In genomic region chr14:54025661-54026060, GRCh38 we compare ENCODE assay signal across 11 cellular contexts.
DNase-seq lines count a peak whose midpoint lies in the region; ATAC-seq and TF ChIP-seq lines count a peak whose summit lies in the region.
"Had no signal": no experiment of that assay in that cellular context is flagged by ENCODE, and none has a peak within 500 bp of the region (broad histone marks: within the 10 kb centered on the region; RNA-seq: fewer than 3 reads in every experiment).

No MANE protein-coding gene starts in this region.

- H3K4me3 Mint-ChIP-seq in type B pancreatic cell = no peak overlapping the region
- H3K4me3 Mint-ChIP-seq in stimulated activated memory B cell treated with anti-CD40 and anti-IgM and Interleukin-4, amounts not matched to agents 10 μg/mL and 1 μg/mL and 100 μg/mL, for 72 hours = no peak overlapping the region
- H3K4me3 Mint-ChIP-seq: activated CD4-positive, alpha-beta T cell treated with anti-CD3 and anti-CD28 coated beads for 36 hours had no signal

- no peak for DNase-seq in heart left ventricle
- no peak for DNase-seq in right cardiac atrium
- DNase-seq in Peyer's patch = peak in 1 of 3 donors; percentile 46
- DNase-seq in fibroblast of villous mesenchyme (ENCODE audit: low read depth) = no peak
- no peak for DNase-seq in type B pancreatic cell (ENCODE audit: extremely low spot score, unreplicated experiment)
- no peak for DNase-seq in COLO668 (lab: John Stamatoyannopoulos, UW; ENCODE audit: unreplicated experiment)
- DNase-seq: activated CD4-positive, alpha-beta T cell treated with anti-CD3 and anti-CD28 coated beads for 36 hours; NCI-H1930 had no signal

- H3K36me3 Mint-ChIP-seq in type B pancreatic cell = no peaks in the 10 kb centered on the region
- no peaks in the 10 kb centered on the region for H3K36me3 Mint-ChIP-seq in stimulated activated memory B cell treated with anti-CD40 and anti-IgM and Interleukin-4, amounts not matched to agents 10 μg/mL and 1 μg/mL and 100 μg/mL, for 72 hours

- peaks cover 0 to 27% (median 0%) of the 10 kb centered on the region in 12 donors for H3K9me3 ChIP-seq in heart left ventricle
- no peaks in the 10 kb centered on the region for H3K9me3 ChIP-seq in right cardiac atrium (ENCODE audit: control insufficient read depth, low read length)
- no peaks in the 10 kb centered on the region for H3K9me3 ChIP-seq in Peyer's patch
- H3K9me3 ChIP-seq: prostate gland had no signal

- intact Hi-C loops in heart left ventricle (cut with DNase I) = loop anchor here in 2 of 10 donors (10.0 kb wide), 2 partner anchors 481 to 491 kb away; no protein-coding TSS in a partner anchor
- intact Hi-C loops in right cardiac atrium (cut with DNase I) = no loop called here

- H3K27me3 Mint-ChIP-seq in type B pancreatic cell = no peaks in the 10 kb centered on the region
- H3K27me3 Mint-ChIP-seq in stimulated activated memory B cell treated with anti-CD40 and anti-IgM and Interleukin-4, amounts not matched to agents 10 μg/mL and 1 μg/mL and 100 μg/mL, for 72 hours = no peaks in the 10 kb centered on the region
- H3K27me3 Mint-ChIP-seq: activated CD4-positive, alpha-beta T cell treated with anti-CD3 and anti-CD28 coated beads for 36 hours had no signal

- WGBS in heart left ventricle, 4 donors = 75 to 86% (median 78%) methylated on average over 1 of the region's 1 CpG
- 86% methylated on average over 1 of the region's 1 CpG for WGBS in right cardiac atrium

- H3K4me1 ChIP-seq in heart left ventricle = no peaks in the 10 kb centered on the region
- H3K4me1 ChIP-seq in right cardiac atrium (ENCODE audit: control insufficient read depth, insufficient read depth, low read length) = no peaks in the 10 kb centered on the region
- H3K4me1 ChIP-seq in Peyer's patch = no peaks in the 10 kb centered on the region
- H3K4me1 ChIP-seq: prostate gland had no signal

- peaks cover 5% of the 10 kb centered on the region for H3K9me3 Mint-ChIP-seq in type B pancreatic cell
- peaks cover 8% of the 10 kb centered on the region for H3K9me3 Mint-ChIP-seq in stimulated activated memory B cell treated with anti-CD40 and anti-IgM and Interleukin-4, amounts not matched to agents 10 μg/mL and 1 μg/mL and 100 μg/mL, for 72 hours

- H3K36me3 ChIP-seq in heart left ventricle (no peaks in the 10 kb centered on the region), Peyer's patch (no peaks in the 10 kb centered on the region)
- H3K36me3 ChIP-seq: prostate gland had no signal

- no peaks in the 10 kb centered on the region for H3K4me1 Mint-ChIP-seq in type B pancreatic cell (ENCODE audit: unreplicated experiment)
- H3K4me1 Mint-ChIP-seq in stimulated activated memory B cell treated with anti-CD40 and anti-IgM and Interleukin-4, amounts not matched to agents 10 μg/mL and 1 μg/mL and 100 μg/mL, for 72 hours = no peaks in the 10 kb centered on the region
- H3K4me1 Mint-ChIP-seq: activated CD4-positive, alpha-beta T cell treated with anti-CD3 and anti-CD28 coated beads for 36 hours had no signal

- TF ChIP-seq POLR2A in heart left ventricle (IDR thresholded peaks at IDR 0.05) = no peak
- no peak for TF ChIP-seq POLR2A in Peyer's patch (IDR thresholded peaks at IDR 0.05)

- H3K27ac Mint-ChIP-seq in type B pancreatic cell = no peak overlapping the region
- no peak overlapping the region for H3K27ac Mint-ChIP-seq in stimulated activated memory B cell treated with anti-CD40 and anti-IgM and Interleukin-4, amounts not matched to agents 10 μg/mL and 1 μg/mL and 100 μg/mL, for 72 hours
- H3K27ac Mint-ChIP-seq: activated CD4-positive, alpha-beta T cell treated with anti-CD3 and anti-CD28 coated beads for 36 hours had no signal

- no peak overlapping the region for H3K4me3 ChIP-seq in heart left ventricle
- no peak overlapping the region for H3K4me3 ChIP-seq in right cardiac atrium (ENCODE audit: low read length)
- no peak overlapping the region for H3K4me3 ChIP-seq in Peyer's patch
- H3K4me3 ChIP-seq in fibroblast of villous mesenchyme (ENCODE audit: low read depth, low read length) = no peak overlapping the region
- H3K4me3 ChIP-seq: prostate gland had no signal

- ATAC-seq in heart left ventricle (no peak), right cardiac atrium (no peak), GM21619 (IDR thresholded peaks at IDR 0.05; ENCODE audit: unreplicated experiment) (no peak)
- ATAC-seq in stimulated activated memory B cell treated with anti-CD40 and anti-IgM and Interleukin-4, amounts not matched to agents 10 μg/mL and 1 μg/mL and 100 μg/mL, for 72 hours = no peak
- ATAC-seq: activated CD4-positive, alpha-beta T cell treated with anti-CD3 and anti-CD28 coated beads for 36 hours had no signal

- peak in 8 of 12 donors; percentile 24 to 48 (median 43) for TF ChIP-seq CTCF in heart left ventricle (IDR thresholded peaks at IDR 0.05)
- TF ChIP-seq CTCF in Peyer's patch (IDR thresholded peaks at IDR 0.05) = peak in 4 of 6 experiments; percentile 13 to 63 (median 58)
- TF ChIP-seq CTCF in fibroblast of villous mesenchyme (IDR thresholded peaks at IDR 0.05; ENCODE audit: insufficient read depth, low read depth, low read length) = peak; percentile 46
- peak; percentile 57 for TF ChIP-seq CTCF in type B pancreatic cell (conservative IDR thresholded peaks at IDR 0.05)

- H3K27me3 ChIP-seq in heart left ventricle (no peaks in the 10 kb centered on the region), right cardiac atrium (ENCODE audit: control insufficient read depth, insufficient read depth) (no peaks in the 10 kb centered on the region), Peyer's patch (no peaks in the 10 kb centered on the region)

- H3K27ac ChIP-seq in heart left ventricle (no peak overlapping the region), right cardiac atrium (ENCODE audit: low read length) (no peak overlapping the region), Peyer's patch (no peak overlapping the region)
- H3K27ac ChIP-seq: prostate gland had no signal
